Comparison of ENCODE assay signal across 8 cellular contexts in the genomic region with DNA sequence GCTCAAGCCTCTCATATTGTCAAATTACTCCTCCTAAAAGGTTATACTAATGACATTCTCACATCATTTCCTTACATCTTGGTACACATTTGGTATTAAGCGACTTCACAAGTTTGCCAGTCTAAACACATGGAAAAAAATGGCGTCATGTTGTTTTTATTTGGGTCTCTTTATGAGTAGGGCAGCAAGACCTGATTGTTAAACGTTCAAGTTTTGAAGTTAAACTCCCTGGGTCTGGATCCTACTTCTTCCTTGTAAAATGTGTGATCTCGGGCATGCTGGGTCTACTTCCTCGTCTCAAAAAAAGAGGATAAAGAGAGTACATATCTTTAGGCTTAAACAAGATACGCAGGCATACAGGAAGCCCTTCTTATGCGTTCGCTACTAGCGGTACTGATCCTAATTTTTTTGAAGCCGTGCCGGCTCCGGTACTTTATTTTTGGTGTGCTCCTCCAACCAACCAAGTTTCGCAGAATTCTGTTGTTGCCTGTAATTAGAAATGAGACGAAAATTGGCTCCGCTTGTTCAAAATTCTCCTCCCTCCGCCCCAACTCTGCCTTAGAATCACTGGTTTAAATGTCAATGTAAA. TPM values are rescaled to one million over a fixed set of nuclear protein-coding genes. Genes with fewer than 3 reads are reported as not detected.
A peak's percentile ranks its signal among the peaks of the same experiment; 100 is the strongest.
DNase-seq lines count a peak whose midpoint lies in the region; ATAC-seq and TF ChIP-seq lines count a peak whose summit lies in the region.

No MANE protein-coding gene starts in this region.

- intact Hi-C loops in HCT116 (cut with micrococcal nuclease) (no loop called here), lower leg skin (cut with DNase I; ENCODE audit: low total_unique reads) (no loop called here)

- peak overlapping the region; percentile 87 to 88 for H3K4me3 ChIP-seq in HCT116 (replicated peaks in 1 of 2; ENCODE audit: low read depth in 1 of 2, low read length in 2 of 2)
- peak overlapping the region; percentile 86 for H3K4me3 ChIP-seq in choroid plexus epithelial cell (ENCODE audit: low read depth, low read length)
- H3K4me3 ChIP-seq in lower leg skin (ENCODE audit: low read depth, poor library complexity, severe bottlenecking): peak overlapping the region; percentile 45
- peak overlapping the region; percentile 52 to 83 (median 71) for H3K4me3 ChIP-seq in upper lobe of left lung

- CTCF ChIA-PET in HCT116 (lab: Charles Lee): interaction anchor here (1.0 to 1.1 kb wide), 2 partner anchors 13 to 75 kb away, joined by 3 to 4 read pairs; no protein-coding TSS in a partner anchor

- H3K4me1 ChIP-seq in HCT116 (ENCODE audit: control insufficient read depth in 1 of 2, insufficient read depth in 2 of 2, low read length in 2 of 2): peaks cover 15 to 23% of the 10 kb centered on the region in 2 experiments
- H3K4me1 ChIP-seq in upper lobe of left lung: peaks cover 9 to 24% (median 15%) of the 10 kb centered on the region in 4 donors

- peak overlapping the region; percentile 91 for H3K4me2 ChIP-seq in HCT116 (ENCODE audit: low read length)

- H3K9me2 ChIP-seq in HCT116 (ENCODE audit: insufficient read depth): no peaks in the 10 kb centered on the region

- H3K27ac ChIP-seq in HCT116 (ENCODE audit: low read depth, low read length) (peak overlapping the region; percentile 88), upper lobe of left lung (peak overlapping the region; percentile 90 to 99 (median 97))

- 0 out of 2 replicates have a peak, but pooled peaks have one; percentile 20 for TF ChIP-seq RAD21 in HCT116 (IDR thresholded peaks at IDR 0.05; ENCODE audit: low read depth)

- H3K27me3 ChIP-seq in HCT116 (ENCODE audit: insufficient read depth, low read length): no peaks in the 10 kb centered on the region
- no peaks in the 10 kb centered on the region for H3K27me3 ChIP-seq in upper lobe of left lung

- peaks cover 38% of the 10 kb centered on the region for H3K79me2 ChIP-seq in HCT116 (ENCODE audit: insufficient read depth, low read length)

- TF ChIP-seq CTCF in HCT116 (IDR thresholded peaks at IDR 0.05 in 2 of 3, conservative IDR thresholded peaks at IDR 0.05 in 1 of 3; ENCODE audit: borderline replicate concordance in 1 of 3, insufficient read depth in 1 of 3, low read depth in 2 of 3, low read length in 2 of 3) (no peak), choroid plexus epithelial cell (conservative IDR thresholded peaks at IDR 0.05; ENCODE audit: low read depth, low read length) (no peak), lower leg skin (IDR thresholded peaks at IDR 0.05) (no peak), upper lobe of left lung (IDR thresholded peaks at IDR 0.05) (no peak)

- TF ChIP-seq POLR2A in HCT116 (IDR thresholded peaks at IDR 0.05; ENCODE audit: borderline replicate concordance, extremely low read depth, insufficient read depth, insufficient read length) (no peak), lower leg skin (IDR thresholded peaks at IDR 0.05) (no peak), upper lobe of left lung (IDR thresholded peaks at IDR 0.05) (no peak)

- BruUV-seq in HCT116 (replicated peaks; lab: Mats Ljungman, UMichigan): TSS peak; percentile 91

- H3K9me3 ChIP-seq in HCT116 (ENCODE audit: control insufficient read depth in 1 of 2, insufficient read depth in 1 of 2, low read depth in 1 of 2, low read length in 2 of 2) (no peaks in the 10 kb centered on the region), upper lobe of left lung (no peaks in the 10 kb centered on the region)

- peak overlapping the region; percentile 71 for H3K9ac ChIP-seq in HCT116 (ENCODE audit: low read length)

- ATAC-seq in HCT116 (peak; percentile 23; the same call in 1 of the 2 replicates), upper lobe of left lung (ENCODE audit: low FRiP score in 2 of 2) (peak in 1 of 2 donors; percentile 44)

- H3K36me3 ChIP-seq in HCT116 (ENCODE audit: control insufficient read depth in 1 of 2, insufficient read depth in 2 of 2, low read length in 2 of 2) (no peaks in the 10 kb centered on the region), upper lobe of left lung (no peaks in the 10 kb centered on the region)

- H2AFZ ChIP-seq in HCT116 (ENCODE audit: low read depth, low read length, poor library complexity, severe bottlenecking): peak overlapping the region; percentile 83

- POLR2A ChIA-PET in HCT116 (lab: Charles Lee): interaction anchor here (0.7 to 1.0 kb wide), 5 partner anchors 8 to 64 kb away, joined by 3 to 8 read pairs (median 3); partner anchors contain the start of genes AK3 and SPATA6L

- DNase-seq in SKM-1 (lab: John Stamatoyannopoulos, UW; ENCODE audit: unreplicated experiment) (peak; percentile 34), SKM-1 treated with dmso at 0.1 percent for 144 hours (lab: John Stamatoyannopoulos, UW; ENCODE audit: unreplicated experiment) (no peak), HCT116 (ENCODE audit: low read depth, low spot score) (no peak), NCI-H69 (lab: John Stamatoyannopoulos, UW) (peak; percentile 68), choroid plexus epithelial cell (ENCODE audit: low read depth) (peak; percentile 57), lower leg skin (ENCODE audit: low spot score in 2 of 2) (no peak), upper lobe of left lung (no peak)
- DNase-seq in stimulated activated CD4-positive, alpha-beta T cell treated with anti-CD3 and anti-CD28 coated beads, Interleukin-2, amount 100 ng/mL, for 48 hours: no peak

- WGBS in lower leg skin, 2 donors: 0% methylated on average over 16 of the region's 16 CpGs
- WGBS in upper lobe of left lung, 2 donors: 0 to 1% methylated on average over 16 of the region's 16 CpGs

- TF ChIP-seq EP300 in upper lobe of left lung (IDR thresholded peaks at IDR 0.05): no peak

- RAD21 ChIA-PET in HCT116 (lab: Charles Lee; ENCODE audit: low non-redundant PET in 1 of 2, low total read pairs in 2 of 2, uncharacterized antibody in 2 of 2, unreplicated experiment in 2 of 2): no interaction called here

- no peaks in the 10 kb centered on the region for H4K20me1 ChIP-seq in HCT116 (ENCODE audit: insufficient read depth)

TF ChIP-seq in HCT116, 20 proteins besides CTCF, POLR2A, EP300 and RAD21:
- no peak for TF ChIP-seq YY1 (IDR thresholded peaks at IDR 0.05; ENCODE audit: extremely low read depth, insufficient replicate concordance, low read depth, low read length)
- TF ChIP-seq EGR1 (IDR thresholded peaks at IDR 0.05; ENCODE audit: low read depth): no peak
- no peak for TF ChIP-seq CBX3 (IDR thresholded peaks at IDR 0.05; ENCODE audit: low read depth)
- no peak for TF ChIP-seq ELF1 (IDR thresholded peaks at IDR 0.05; ENCODE audit: borderline replicate concordance, low read depth)
- no peak for TF ChIP-seq ZNF274 (IDR thresholded peaks at IDR 0.05; ENCODE audit: low read depth, low read length)

RNA-seq across cellular contexts. Expression of gene CDC37L1, which starts 0.6 kb away (rescaled TPM):
- total RNA-seq in HCT116 (2021; ENCODE audit: unreplicated experiment) (18.1 TPM), lower leg skin (10 to 100 TPM; 15.5 to 32.5 (median 25.8) TPM), upper lobe of left lung (10 to 100 TPM in 5 of 6 donors, 1 to 10 TPM in 1; 8.1 to 38.8 (median 18.2) TPM)
- 5.9 and 8.6 TPM in 2 replicates for polyA plus RNA-seq in HCT116 (2012)

RNA-seq across cellular contexts. Expression of gene SPATA6L, which starts 12.5 kb away (rescaled TPM):
- total RNA-seq in HCT116 (2021; ENCODE audit: unreplicated experiment) (0.57 TPM), lower leg skin (1 to 10 TPM; 1.3 to 3.5 (median 2.3) TPM), upper lobe of left lung (10 to 100 TPM in 3 of 6 donors, 1 to 10 TPM in 3; 7.4 to 38.4 (median 13.8) TPM)
- polyA plus RNA-seq in HCT116 (2012): 0.52 and 0.67 TPM in 2 replicates

RNA-seq across cellular contexts. Expression of gene PLPP6, which starts 16.7 kb away (rescaled TPM):
- total RNA-seq in HCT116 (2021; ENCODE audit: unreplicated experiment) (5.0 TPM), lower leg skin (10 to 100 TPM; 13.6 to 20.7 (median 17.7) TPM), upper lobe of left lung (1 to 10 TPM; 2.1 to 7.6 (median 5.9) TPM)
- polyA plus RNA-seq in HCT116 (2012): 2.7 and 4.3 TPM in 2 replicates

Comparison
In these comparisons a context has a peak if more than half of its experiments do, and no peak if none do; other contexts are left out.
1. DNase-seq: peak in SKM-1 (single experiment), NCI-H69 (single experiment) and choroid plexus epithelial cell (single experiment); none in SKM-1 treated with dmso at 0.1 percent for 144 hours (single experiment), HCT116 (single experiment), lower leg skin (0 of 2), upper lobe of left lung (0 of 2) and stimulated activated CD4-positive, alpha-beta T cell treated with anti-CD3 and anti-CD28 coated beads, Interleukin-2, amount 100 ng/mL, for 48 hours (0 of 2).
2. Peak in every context shown above with its lines, with median percentiles within 50 percentile points of each other: H3K4me3 ChIP-seq.